Comparison of ENCODE assay signal across 18 cellular contexts in genomic region chr14:104183796-104184195, GRCh38. TPM values are rescaled to one million over a fixed set of nuclear protein-coding genes. Genes with fewer than 3 reads are reported as not detected.
"Had no signal": no experiment of that assay in that cellular context is flagged by ENCODE, and none has a peak within 500 bp of the region (broad histone marks: within the 10 kb centered on the region; RNA-seq: fewer than 3 reads in every experiment).

No MANE protein-coding gene starts in this region.

- DNase-seq: IMR-90, Karpas-422, KG1, MM.1S, NCI-H1092 treated with DMSO at 0.1 percent for 48 hours, NCI-H1436, NCI-H187, NCI-H2029, NCI-H2081 treated with DMSO at 0.1 percent for 48 hours, NCI-H2171, NCI-H226, NCI-H510A, NCI-H526, NCI-H774, SHP77 treated with DMSO at 0.1 percent for 48 hours had no signal

- H3K4me3 ChIP-seq: SJCRH30 had no signal

- H3K9me3 ChIP-seq: SJCRH30 had no signal

- H3K27ac ChIP-seq: SJCRH30 had no signal

- H3K27me3 ChIP-seq: SJCRH30 had no signal

- ATAC-seq: Right ventricle myocardium inferior had no signal

RNA-seq across cellular contexts. Expression of gene KIF26A, which starts 45.4 kb away (rescaled TPM):
- total RNA-seq: HepG2, IMR-90 had no signal
- polyA plus RNA-seq: HepG2, IMR-90 had no signal
